ENCODE assay signal across 9 cellular contexts in genomic region chr1:201024251-201024998, GRCh38. TPM values are rescaled to one million over a fixed set of nuclear protein-coding genes. Genes with fewer than 3 reads are reported as not detected.
DNase-seq lines count a peak whose midpoint lies in the region; ATAC-seq and TF ChIP-seq lines count a peak whose summit lies in the region.
"Had no signal": no experiment of that assay in that cellular context is flagged by ENCODE, and none has a peak within 500 bp of the region (broad histone marks: within the 10 kb centered on the region; RNA-seq: fewer than 3 reads in every experiment).

No MANE protein-coding gene starts in this region.

- no peak overlapping the region for H3K27ac ChIP-seq in iPS-20b (ENCODE audit: low read length)
- H3K27ac ChIP-seq: left ventricle myocardium inferior had no signal

- H3K9ac ChIP-seq in iPS-20b (ENCODE audit: low read depth, low read length): peak overlapping the region; percentile 65; the same call in 1 of the 2 replicates

- POLR2A ChIA-PET in WTC11 (lab: Charles Lee): interaction anchor here (0.8 to 0.9 kb wide), 2 partner anchors 10 to 18 kb away, joined by 3 to 4 read pairs; no protein-coding TSS in a partner anchor

- H3K4me1 ChIP-seq in iPS-20b (ENCODE audit: insufficient read depth, low read length): peaks cover 36% of the 10 kb centered on the region; the same call in 1 of the 2 replicates

- no peaks in the 10 kb centered on the region for H3K27me3 Mint-ChIP-seq in activated T-cell treated with anti-CD3 and anti-CD28 coated beads, Interleukin-2, amount 50 U/mL, for 72 hours (ENCODE audit: low read depth)
- peaks cover 7% of the 10 kb centered on the region for H3K27me3 Mint-ChIP-seq in WTC11 (ENCODE audit: low read depth)

- peak overlapping the region; percentile 75 for H3K4me3 ChIP-seq in iPS-20b (ENCODE audit: low read length)
- no peak overlapping the region for H3K4me3 ChIP-seq in MG63

- DNase-seq in activated T-cell treated with anti-CD3 and anti-CD28 coated beads, Interleukin-2, amount 50 U/mL, for 72 hours: no peak
- DNase-seq in activated T-cell treated with anti-CD3 and anti-CD28 coated beads for 4 hours (no peak), WTC11 (ENCODE audit: low spot score) (no peak), GM19240 (ENCODE audit: insufficient read length, low spot score) (no peak), MG63 (no peak)
- DNase-seq in stimulated activated effector memory CD8-positive, alpha-beta T cell treated with anti-CD3 and anti-CD28 coated beads, Interleukin-12 subunit alpha, Interleukin-12 subunit beta, amount 100 ng/mL, for 72 hours (ENCODE audit: low spot score in 2 of 2): peak in 1 of 2 donors; percentile 60
- no peak for DNase-seq in activated CD4-positive, CD25-positive, alpha-beta regulatory T cell treated with anti-CD3 and anti-CD28 coated beads, Interleukin-2, amount 50 U/mL, for 72 hours

- CTCF ChIA-PET in WTC11 (lab: Charles Lee): interaction anchor here (0.8 to 13.8 kb wide), 14 partner anchors 9 to 337 kb away, joined by 3 to 218 read pairs (median 8); no protein-coding TSS in a partner anchor

- no peaks in the 10 kb centered on the region for H3K9me3 ChIP-seq in iPS-20b (ENCODE audit: insufficient read depth, low read depth, low read length)
- H3K9me3 ChIP-seq in MG63: no peaks in the 10 kb centered on the region
- H3K9me3 ChIP-seq: left ventricle myocardium inferior had no signal

- peaks cover 74% of the 10 kb centered on the region for H3K4me1 Mint-ChIP-seq in activated T-cell treated with anti-CD3 and anti-CD28 coated beads, Interleukin-2, amount 50 U/mL, for 72 hours (ENCODE audit: low read depth)
- H3K4me1 Mint-ChIP-seq in WTC11: peaks cover 62% of the 10 kb centered on the region
- peaks cover 79% of the 10 kb centered on the region for H3K4me1 Mint-ChIP-seq in stimulated activated effector memory CD8-positive, alpha-beta T cell treated with anti-CD3 and anti-CD28 coated beads, Interleukin-12 subunit alpha, Interleukin-12 subunit beta, amount 100 ng/mL, for 72 hours

- H3K36me3 Mint-ChIP-seq in activated T-cell treated with anti-CD3 and anti-CD28 coated beads, Interleukin-2, amount 50 U/mL, for 72 hours (ENCODE audit: insufficient read depth in 2 of 2): peaks cover 5% of the 10 kb centered on the region in 2 donors
- no peaks in the 10 kb centered on the region for H3K36me3 Mint-ChIP-seq in WTC11
- H3K36me3 Mint-ChIP-seq in stimulated activated effector memory CD8-positive, alpha-beta T cell treated with anti-CD3 and anti-CD28 coated beads, Interleukin-12 subunit alpha, Interleukin-12 subunit beta, amount 100 ng/mL, for 72 hours: peaks cover 15% of the 10 kb centered on the region

- TF ChIP-seq CTCF in WTC11 (IDR thresholded peaks at IDR 0.05): no peak

- ATAC-seq in activated T-cell treated with anti-CD3 and anti-CD28 coated beads, Interleukin-2, amount 50 U/mL, for 72 hours (replicated peaks in 1 of 2): no peak
- no peak for ATAC-seq in WTC11
- no peak for ATAC-seq in stimulated activated effector memory CD8-positive, alpha-beta T cell treated with anti-CD3 and anti-CD28 coated beads, Interleukin-12 subunit alpha, Interleukin-12 subunit beta, amount 100 ng/mL, for 72 hours

- H3K4me3 Mint-ChIP-seq in activated T-cell treated with anti-CD3 and anti-CD28 coated beads, Interleukin-2, amount 50 U/mL, for 72 hours: peak overlapping the region; percentile 79 to 80
- H3K4me3 Mint-ChIP-seq in WTC11: peak overlapping the region; percentile 66
- peak overlapping the region; percentile 99 for H3K4me3 Mint-ChIP-seq in stimulated activated effector memory CD8-positive, alpha-beta T cell treated with anti-CD3 and anti-CD28 coated beads, Interleukin-12 subunit alpha, Interleukin-12 subunit beta, amount 100 ng/mL, for 72 hours

- no peak overlapping the region for H3K27ac Mint-ChIP-seq in activated T-cell treated with anti-CD3 and anti-CD28 coated beads, Interleukin-2, amount 50 U/mL, for 72 hours
- H3K27ac Mint-ChIP-seq in WTC11: no peak overlapping the region
- no peak overlapping the region for H3K27ac Mint-ChIP-seq in stimulated activated effector memory CD8-positive, alpha-beta T cell treated with anti-CD3 and anti-CD28 coated beads, Interleukin-12 subunit alpha, Interleukin-12 subunit beta, amount 100 ng/mL, for 72 hours

- H3K27me3 ChIP-seq in iPS-20b (ENCODE audit: insufficient read depth, low read length) (peaks cover 15% of the 10 kb centered on the region), MG63 (0 out of 2 replicates have a peak, but pooled peaks cover 4% of the 10 kb centered on the region)

- no peaks in the 10 kb centered on the region for H3K9me3 Mint-ChIP-seq in activated T-cell treated with anti-CD3 and anti-CD28 coated beads, Interleukin-2, amount 50 U/mL, for 72 hours
- H3K9me3 Mint-ChIP-seq in WTC11: no peaks in the 10 kb centered on the region
- no peaks in the 10 kb centered on the region for H3K9me3 Mint-ChIP-seq in stimulated activated effector memory CD8-positive, alpha-beta T cell treated with anti-CD3 and anti-CD28 coated beads, Interleukin-12 subunit alpha, Interleukin-12 subunit beta, amount 100 ng/mL, for 72 hours

- H3K36me3 ChIP-seq in iPS-20b (ENCODE audit: insufficient read depth, low read depth, low read length) (peaks cover 10% of the 10 kb centered on the region; the same call in 1 of the 2 replicates), MG63 (no peaks in the 10 kb centered on the region)
- H3K36me3 ChIP-seq: left ventricle myocardium inferior had no signal

TF ChIP-seq in WTC11, 78 proteins besides CTCF, POLR2A, EP300 and RAD21:
- no peak for TF ChIP-seq GRHL2 (CRISPR knock-in tag; IDR thresholded peaks at IDR 0.05; ENCODE audit: insufficient replicate concordance, severe bottlenecking)
- peak; percentile 78 for TF ChIP-seq ZNF263 (CRISPR knock-in tag; IDR thresholded peaks at IDR 0.05; ENCODE audit: low read depth)
TF ChIP-seq in WTC11: peak in this region for 1.

RNA-seq across cellular contexts. Expression of gene KIF21B, which starts 0.9 kb away (rescaled TPM):
- total RNA-seq in activated T-cell treated with anti-CD3 and anti-CD28 coated beads, Interleukin-2, amount 50 U/mL, for 72 hours: 100 to 1,000 TPM in 1 of 2 donors, 10 to 100 TPM in 1; 91.7 to 101 TPM
- total RNA-seq in WTC11 (2021): 17.8 to 19.4 TPM (median 18.0 TPM) in 3 replicates
- 0.33 and 0.42 TPM in 2 replicates for total RNA-seq in MG63 (2014; rRNA removed; shearing (Covaris generic); ENCODE audit: low replicate concordance)

Comparison
In these comparisons a context has a peak if more than half of its experiments do, and no peak if none do; other contexts are left out.
1. RNA of gene KIF21B, which starts 0.9 kb away (total RNA-seq): 91.7 to 101 TPM in activated T-cell treated with anti-CD3 and anti-CD28 coated beads, Interleukin-2, amount 50 U/mL, for 72 hours and 17.8 to 19.4 TPM in WTC11; 0.33 to 0.42 TPM in MG63; every median in the first group is over 10 times any median in the second.
2. Peak in every context shown above with its lines, with median percentiles within 50 percentile points of each other: H3K4me3 Mint-ChIP-seq.